19 cellular contexts compared by ENCODE assay signal in genomic region chr12:113276946-113277500, GRCh38.
"Had no signal": no experiment of that assay in that cellular context is flagged by ENCODE, and none has a peak within 500 bp of the region (broad histone marks: within the 10 kb centered on the region; RNA-seq: fewer than 3 reads in every experiment).

No MANE protein-coding gene starts in this region.

- H3K4me1 Mint-ChIP-seq: activated CD4-positive, alpha-beta T cell treated with anti-CD3 and anti-CD28 coated beads, Interleukin-2, amount 10 ng/mL, durations not matched to agents 7 days and 5 days had no signal

- H3K27ac Mint-ChIP-seq: activated CD4-positive, alpha-beta T cell treated with anti-CD3 and anti-CD28 coated beads, Interleukin-2, amount 10 ng/mL, durations not matched to agents 7 days and 5 days; activated CD8-positive, alpha-beta T cell treated with anti-CD3 and anti-CD28 coated beads, Interleukin-2, amount 10 ng/mL, durations not matched to agents 7 days and 5 days; activated naive CD8-positive, alpha-beta T cell; stimulated activated naive CD8-positive, alpha-beta T cell treated with anti-CD3 and anti-CD28 coated beads, Interleukin-15, Interleukin-2, amounts not matched to agents 100 ng/mL and 50 ng/mL, for 24 hours; T-helper 1 cell treated with Interleukin-12 subunit alpha and Interleukin-12 subunit beta and Interleukin-4 antibody, amounts not matched to agents 30 μg/mL and 1 μg/mL, for 36 hours had no signal

- H3K27ac ChIP-seq: colonic mucosa, foreskin keratinocyte, left lung, tibial nerve, vagina had no signal

- H3K9me3 ChIP-seq: colonic mucosa, left lung, tibial nerve, vagina had no signal

- H3K4me1 ChIP-seq: colonic mucosa had no signal

- H3K36me3 ChIP-seq: colonic mucosa had no signal

- H3K9me3 Mint-ChIP-seq: activated CD4-positive, alpha-beta T cell treated with anti-CD3 and anti-CD28 coated beads, Interleukin-2, amount 10 ng/mL, durations not matched to agents 7 days and 5 days; activated T-cell treated with anti-CD3 and anti-CD28 coated beads, Interleukin-2, amount 50 U/mL, for 4 hours; naive thymus-derived CD8-positive, alpha-beta T cell; stimulated activated naive CD8-positive, alpha-beta T cell treated with anti-CD3 and anti-CD28 coated beads, Interleukin-15, Interleukin-2, amounts not matched to agents 100 ng/mL and 50 ng/mL, for 24 hours; T-helper 1 cell treated with Interleukin-12 subunit alpha and Interleukin-12 subunit beta and Interleukin-4 antibody, amounts not matched to agents 30 μg/mL and 1 μg/mL, for 36 hours had no signal

- H3K4me3 Mint-ChIP-seq: activated CD4-positive, alpha-beta T cell treated with anti-CD3 and anti-CD28 coated beads, Interleukin-2, amount 10 ng/mL, durations not matched to agents 7 days and 5 days; activated CD8-positive, alpha-beta T cell treated with anti-CD3 and anti-CD28 coated beads, Interleukin-2, amount 10 ng/mL, durations not matched to agents 7 days and 5 days; activated naive CD8-positive, alpha-beta T cell; activated T-cell treated with anti-CD3 and anti-CD28 coated beads, Interleukin-2, amount 50 U/mL, for 4 hours; naive thymus-derived CD8-positive, alpha-beta T cell; stimulated activated naive CD8-positive, alpha-beta T cell treated with anti-CD3 and anti-CD28 coated beads, Interleukin-15, Interleukin-2, amounts not matched to agents 100 ng/mL and 50 ng/mL, for 24 hours; T-helper 1 cell treated with Interleukin-12 subunit alpha and Interleukin-12 subunit beta and Interleukin-4 antibody, amounts not matched to agents 30 μg/mL and 1 μg/mL, for 36 hours had no signal

- DNase-seq: activated CD4-positive, alpha-beta T cell treated with anti-CD3 and anti-CD28 coated beads, Interleukin-2, amount 10 ng/mL, durations not matched to agents 7 days and 5 days; activated CD8-positive, alpha-beta T cell treated with anti-CD3 and anti-CD28 coated beads, Interleukin-2, amount 10 ng/mL, durations not matched to agents 7 days and 5 days; activated effector memory CD4-positive, alpha-beta T cell treated with Interleukin-2 at 50 U/mL for 16 hours; activated T-cell treated with anti-CD3 and anti-CD28 coated beads, Interleukin-2, amount 50 U/mL, for 4 hours; amniotic stem cell; caudate nucleus; colonic mucosa; foreskin keratinocyte; glutamatergic neuron; hippocampal formation; naive thymus-derived CD8-positive, alpha-beta T cell; retina had no signal

- H3K27me3 ChIP-seq: colonic mucosa, foreskin keratinocyte, left lung, tibial nerve, vagina had no signal

- H3K27me3 Mint-ChIP-seq: activated CD4-positive, alpha-beta T cell treated with anti-CD3 and anti-CD28 coated beads, Interleukin-2, amount 10 ng/mL, durations not matched to agents 7 days and 5 days; activated naive CD8-positive, alpha-beta T cell; naive thymus-derived CD8-positive, alpha-beta T cell; stimulated activated naive CD8-positive, alpha-beta T cell treated with anti-CD3 and anti-CD28 coated beads, Interleukin-15, Interleukin-2, amounts not matched to agents 100 ng/mL and 50 ng/mL, for 24 hours had no signal

- ATAC-seq: activated CD4-positive, CD25-positive, alpha-beta regulatory T cell treated with anti-CD3 and anti-CD28 coated beads, Interleukin-2, amount 50 U/mL, for 24 hours; activated CD8-positive, alpha-beta T cell treated with anti-CD3 and anti-CD28 coated beads, Interleukin-2, amount 10 ng/mL, durations not matched to agents 7 days and 5 days; activated T-cell treated with anti-CD3 and anti-CD28 coated beads, Interleukin-2, amount 50 U/mL, for 4 hours; foreskin keratinocyte; left lung; naive thymus-derived CD8-positive, alpha-beta T cell had no signal

- H3K4me3 ChIP-seq: colonic mucosa, left lung, tibial nerve, vagina had no signal
